13 cellular contexts compared by ENCODE assay signal in the genomic region with DNA sequence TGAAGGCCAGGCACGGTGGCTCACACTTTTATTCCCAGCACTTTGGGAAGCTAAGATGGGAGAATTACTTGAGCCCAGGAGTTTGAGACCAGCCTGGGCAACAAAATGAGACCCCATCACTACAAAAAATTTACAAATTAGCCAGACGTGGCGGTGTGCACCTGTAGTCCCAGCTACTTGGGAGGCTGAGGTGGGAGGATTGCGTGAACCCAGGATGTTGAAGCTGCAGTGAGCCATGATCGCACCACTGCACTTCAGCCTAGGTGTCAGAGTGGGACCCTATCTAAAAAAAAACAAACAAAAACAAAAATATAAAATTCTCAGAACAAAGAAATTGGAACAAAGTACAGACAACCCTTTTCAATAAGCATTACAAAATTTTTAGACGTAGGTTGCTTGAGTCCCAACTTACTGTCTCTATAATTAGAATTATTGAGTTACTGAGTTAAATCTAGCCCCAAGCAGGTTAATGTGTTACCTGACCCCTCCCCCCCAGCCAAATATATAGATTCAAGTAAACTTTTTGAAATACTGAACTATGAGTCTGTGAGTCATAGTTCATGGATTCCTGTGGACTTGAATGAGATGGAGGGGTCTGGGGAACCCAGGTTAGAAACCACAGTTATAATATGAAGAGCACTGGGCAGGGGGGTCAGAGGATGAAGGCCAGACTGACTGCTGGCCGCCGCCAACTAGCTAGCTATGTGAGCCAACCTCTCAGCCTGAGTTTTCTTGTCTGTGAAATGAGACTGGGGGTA.
A peak's percentile ranks its signal among the peaks of the same experiment; 100 is the strongest.
DNase-seq lines count a peak whose midpoint lies in the region; ATAC-seq and TF ChIP-seq lines count a peak whose summit lies in the region.
"Had no signal": no experiment of that assay in that cellular context is flagged by ENCODE, and none has a peak within 500 bp of the region (broad histone marks: within the 10 kb centered on the region; RNA-seq: fewer than 3 reads in every experiment).

No MANE protein-coding gene starts in this region.

- intact Hi-C loops in IMR-90 (cut with micrococcal nuclease): loop anchor here (5.0 kb wide), 2 partner anchors 32 to 108 kb away; no protein-coding TSS in a partner anchor

- no peaks in the 10 kb centered on the region for H3K9me3 Mint-ChIP-seq in chondrocyte (ENCODE audit: low read depth)
- H3K9me3 Mint-ChIP-seq in stimulated activated naive CD8-positive, alpha-beta T cell treated with anti-CD3 and anti-CD28 coated beads, Interleukin-15, amount 100 ng/mL, for 72 hours: no peaks in the 10 kb centered on the region
- H3K9me3 Mint-ChIP-seq: activated T-cell treated with anti-CD3 and anti-CD28 coated beads, Interleukin-2, amount 50 U/mL, for 72 hours; naive B cell had no signal

- H3K9ac ChIP-seq in IMR-90 (ENCODE audit: low read depth, low read length) (peak overlapping the region; percentile 80), muscle layer of colon (ENCODE audit: low read length) (peak overlapping the region; percentile 22)

- dilution Hi-C loops in IMR-90 (cut with HindIII; ENCODE audit: low sequenced_read_pairs, unreplicated experiment): no loop called here

- H3K36me3 Mint-ChIP-seq in chondrocyte (ENCODE audit: low read depth): no peaks in the 10 kb centered on the region

- no peak overlapping the region; the same call in 1 of the 2 replicates for H3K4me3 ChIP-seq in IMR-90 (ENCODE audit: insufficient read depth, low read depth, low read length)
- H3K4me3 ChIP-seq in muscle layer of colon (ENCODE audit: low read depth in 1 of 2, low read length in 2 of 2): no peak overlapping the region

- no peaks in the 10 kb centered on the region for H4K20me1 ChIP-seq in IMR-90 (ENCODE audit: insufficient read depth, low read length)

- peak overlapping the region; percentile 99 for H4K91ac ChIP-seq in IMR-90 (ENCODE audit: insufficient read depth, low read depth, low read length)

- no peak overlapping the region for H3K4me3 Mint-ChIP-seq in chondrocyte (ENCODE audit: unreplicated experiment)
- no peak overlapping the region for H3K4me3 Mint-ChIP-seq in stimulated activated naive CD8-positive, alpha-beta T cell treated with anti-CD3 and anti-CD28 coated beads, Interleukin-15, amount 100 ng/mL, for 72 hours
- H3K4me3 Mint-ChIP-seq: naive B cell had no signal

- H3K4me1 ChIP-seq in IMR-90 (ENCODE audit: control insufficient read depth, insufficient read depth, low read length) (peaks cover 21% of the 10 kb centered on the region), muscle layer of colon (ENCODE audit: insufficient read depth, low read length) (peaks cover 14% of the 10 kb centered on the region)

- peak overlapping the region; percentile 99 for H3K27ac ChIP-seq in IMR-90 (ENCODE audit: insufficient read depth, low read length)
- peak overlapping the region; percentile 42 for H3K27ac ChIP-seq in muscle layer of colon (ENCODE audit: low read depth, low read length)
- H3K27ac ChIP-seq in temporal lobe (ENCODE audit: low read depth, low read length): peak overlapping the region; percentile 86

- ATAC-seq in IMR-90 (ENCODE audit: low read depth): no peak
- ATAC-seq in stimulated activated naive CD8-positive, alpha-beta T cell treated with anti-CD3 and anti-CD28 coated beads, Interleukin-15, amount 100 ng/mL, for 72 hours: no peak

- H3K4me1 Mint-ChIP-seq in chondrocyte (ENCODE audit: low read depth): peaks cover 72% of the 10 kb centered on the region
- H3K4me1 Mint-ChIP-seq in stimulated activated naive CD8-positive, alpha-beta T cell treated with anti-CD3 and anti-CD28 coated beads, Interleukin-15, amount 100 ng/mL, for 72 hours: peaks cover 22% of the 10 kb centered on the region
- H3K4me1 Mint-ChIP-seq: naive B cell had no signal

- no peak for TF ChIP-seq RAD21 in IMR-90 (IDR thresholded peaks at IDR 0.05; ENCODE audit: low read length)

- peak overlapping the region; percentile 92 to 95 for H4K8ac ChIP-seq in IMR-90 (ENCODE audit: low read depth in 2 of 2, low read length in 2 of 2)

- POLR2A ChIA-PET in IMR-90 (lab: Charles Lee; ENCODE audit: unreplicated experiment): no interaction called here

- H2AK5ac ChIP-seq in IMR-90 (ENCODE audit: low read depth, low read length): peak overlapping the region; percentile 96

- no peak for TF ChIP-seq CTCF in IMR-90 (conservative IDR thresholded peaks at IDR 0.05; ENCODE audit: low read depth, low read length)
- no peak for TF ChIP-seq CTCF in chondrocyte (IDR thresholded peaks at IDR 0.05)

- H2BK5ac ChIP-seq in IMR-90 (ENCODE audit: low read depth, low read length, poor library complexity, severe bottlenecking): peak overlapping the region; percentile 100

- peaks cover 0 to 16% of the 10 kb centered on the region in 2 experiments; a peak in 2 of 4 replicates for H3K79me1 ChIP-seq in IMR-90 (ENCODE audit: low read depth in 1 of 2, low read length in 2 of 2)

- peak overlapping the region; percentile 99 for H2BK120ac ChIP-seq in IMR-90 (ENCODE audit: low read depth, low read length)

- DNase-seq in IMR-90 (no peak), chondrocyte (ENCODE audit: low spot score) (no peak), NCI-H2227 (lab: John Stamatoyannopoulos, UW; ENCODE audit: unreplicated experiment) (no peak), NCI-H187 (lab: John Stamatoyannopoulos, UW) (no peak)
- DNase-seq in stimulated activated naive CD8-positive, alpha-beta T cell treated with anti-CD3 and anti-CD28 coated beads, Interleukin-15, amount 100 ng/mL, for 72 hours: no peak
- DNase-seq: activated T-cell treated with anti-CD3 and anti-CD28 coated beads, Interleukin-2, amount 50 U/mL, for 72 hours; erythroblast; KG1; naive B cell; NCI-H187 treated with DMSO at 0.1 percent for 48 hours; NCI-H748 treated with DMSO at 0.1 percent for 48 hours had no signal

- H3K18ac ChIP-seq in IMR-90 (ENCODE audit: low read depth, low read length): peak overlapping the region; percentile 100

- no peaks in the 10 kb centered on the region for H3K9me3 ChIP-seq in IMR-90 (ENCODE audit: control insufficient read depth, insufficient read depth, low read length)
- H3K9me3 ChIP-seq in muscle layer of colon (ENCODE audit: low read length): no peaks in the 10 kb centered on the region

- peak overlapping the region; percentile 89 for H2AK9ac ChIP-seq in IMR-90 (replicated peaks; ENCODE audit: low read depth, low read length, poor library complexity)

- peak overlapping the region; percentile 98 for H3K27ac Mint-ChIP-seq in chondrocyte (ENCODE audit: unreplicated experiment)
- H3K27ac Mint-ChIP-seq in stimulated activated naive CD8-positive, alpha-beta T cell treated with anti-CD3 and anti-CD28 coated beads, Interleukin-15, amount 100 ng/mL, for 72 hours: no peak overlapping the region

- H3K9me1 ChIP-seq in IMR-90 (ENCODE audit: insufficient read depth, low read length): peaks cover 24% of the 10 kb centered on the region

- no TSS peak for BruUV-seq in IMR-90 (replicated peaks; lab: Mats Ljungman, UMichigan)

- H2AFZ ChIP-seq in IMR-90 (replicated peaks; ENCODE audit: low read length, poor library complexity): peak overlapping the region; percentile 88

- peak overlapping the region; percentile 97 for H3K56ac ChIP-seq in IMR-90 (ENCODE audit: extremely low read depth, insufficient read depth, low read length)

- peak overlapping the region; percentile 84 for H3K4me2 ChIP-seq in IMR-90 (ENCODE audit: low read depth, low read length)

- H3K23ac ChIP-seq in IMR-90 (ENCODE audit: low read depth, low read length): peak overlapping the region; percentile 99

- peak overlapping the region; percentile 99 for H3K14ac ChIP-seq in IMR-90 (replicated peaks; ENCODE audit: low read depth, low read length)

- H3K4ac ChIP-seq in IMR-90 (ENCODE audit: low read depth, low read length): peak overlapping the region; percentile 99

- H2BK15ac ChIP-seq in IMR-90 (ENCODE audit: low read depth, low read length): peak overlapping the region; percentile 99

- H3K27me3 ChIP-seq in IMR-90 (ENCODE audit: control insufficient read depth, insufficient read depth, low read length): no peaks in the 10 kb centered on the region
- no peaks in the 10 kb centered on the region for H3K27me3 ChIP-seq in muscle layer of colon (ENCODE audit: control insufficient read depth in 1 of 2, insufficient read depth in 2 of 2, low read length in 2 of 2)

- H3K36me3 ChIP-seq in IMR-90 (ENCODE audit: control insufficient read depth, insufficient read depth, low read length) (no peaks in the 10 kb centered on the region), muscle layer of colon (ENCODE audit: insufficient read depth, low read length) (no peaks in the 10 kb centered on the region)

- peak overlapping the region; percentile 99 for H4K5ac ChIP-seq in IMR-90 (ENCODE audit: low read depth, low read length)

- H2BK20ac ChIP-seq in IMR-90 (ENCODE audit: low read depth, low read length): peak overlapping the region; percentile 99

- in situ Hi-C loops in IMR-90 (cut with MboI; ENCODE audit: low sequenced_read_pairs): no loop called here

- no CpG with 5 or more reads among the region's 8 CpGs for WGBS in IMR-90 (ENCODE audit: extremely low coverage in 2 of 2, insufficient read length in 1 of 2), 2 experiments

- no peaks in the 10 kb centered on the region for H3K27me3 Mint-ChIP-seq in chondrocyte (ENCODE audit: low read depth)
- no peaks in the 10 kb centered on the region for H3K27me3 Mint-ChIP-seq in stimulated activated naive CD8-positive, alpha-beta T cell treated with anti-CD3 and anti-CD28 coated beads, Interleukin-15, amount 100 ng/mL, for 72 hours
- H3K27me3 Mint-ChIP-seq: naive B cell had no signal

- CTCF ChIA-PET in IMR-90 (lab: Yijun Ruan, JAX): interaction anchor here (0.9 kb wide), 1 partner anchor 218 kb away, joined by 3 read pairs; no protein-coding TSS in a partner anchor

- TF ChIP-seq POLR2A in IMR-90 (IDR thresholded peaks at IDR 0.05; ENCODE audit: low read depth, low read length): no peak

TF ChIP-seq in IMR-90, 13 proteins besides CTCF, POLR2A, EP300 and RAD21 (continues in another document):
- no peak for TF ChIP-seq RFX5 (IDR thresholded peaks at IDR 0.05; ENCODE audit: low read depth, low read length)
- TF ChIP-seq MAFK (IDR thresholded peaks at IDR 0.05; ENCODE audit: low read depth, low read length): no peak
- TF ChIP-seq MXI1 (IDR thresholded peaks at IDR 0.05; ENCODE audit: borderline replicate concordance, low read depth, low read length): no peak
- TF ChIP-seq NFE2L2 (IDR thresholded peaks at IDR 0.05; ENCODE audit: low read depth, low read length): no peak
- no peak for TF ChIP-seq FOS (IDR thresholded peaks at IDR 0.05; ENCODE audit: low read depth, low read length)
- no peak for TF ChIP-seq SMC3 (IDR thresholded peaks at IDR 0.05; ENCODE audit: low read depth, low read length)
- TF ChIP-seq RCOR1 (IDR thresholded peaks at IDR 0.05; ENCODE audit: insufficient replicate concordance, low read length): no peak
- no peak for TF ChIP-seq MAZ (IDR thresholded peaks at IDR 0.05; ENCODE audit: borderline replicate concordance, low read depth, low read length)

Comparison
In these comparisons a context has a peak if more than half of its experiments do, and no peak if none do; other contexts are left out.
1. H3K27ac ChIP-seq: peak in every context shown above with its lines; median percentile 99 in IMR-90; 86 in temporal lobe; 42 in muscle layer of colon.